ENCODE assay signal across 11 cellular contexts in genomic region chr12:76266797-76267196, GRCh38.
DNase-seq lines count a peak whose midpoint lies in the region; ATAC-seq, FAIRE-seq and TF ChIP-seq lines count a peak whose summit lies in the region.
"Had no signal": no experiment of that assay in that cellular context is flagged by ENCODE, and none has a peak within 500 bp of the region (broad histone marks: within the 10 kb centered on the region; RNA-seq: fewer than 3 reads in every experiment).

No MANE protein-coding gene starts in this region.

- no peak for TF ChIP-seq CTCF in bronchial epithelial cell (IDR thresholded peaks at IDR 0.05; ENCODE audit: insufficient read depth, low read length, severe bottlenecking)
- TF ChIP-seq CTCF in kidney epithelial cell (IDR thresholded peaks at IDR 0.05; ENCODE audit: insufficient read depth, low read length, poor library complexity, severe bottlenecking), result no peak

- ATAC-seq in naive thymus-derived CD8-positive, alpha-beta T cell, result no peak
- ATAC-seq: activated naive CD8-positive, alpha-beta T cell treated with anti-CD3 and anti-CD28 coated beads, Interleukin-2, amount 50 U/mL, for 24 hours had no signal

- peaks cover 0 to 3% (median 0%) of the 10 kb centered on the region in 3 donors for H3K36me3 Mint-ChIP-seq in naive thymus-derived CD8-positive, alpha-beta T cell

- no peak overlapping the region for H3K4me3 Mint-ChIP-seq in naive thymus-derived CD8-positive, alpha-beta T cell
- H3K4me3 Mint-ChIP-seq: activated naive CD8-positive, alpha-beta T cell treated with anti-CD3 and anti-CD28 coated beads, Interleukin-2, amount 50 U/mL, for 24 hours had no signal

- no peaks in the 10 kb centered on the region for H3K36me3 ChIP-seq in bronchial epithelial cell (ENCODE audit: control insufficient read depth, insufficient read depth, low read length)
- no peaks in the 10 kb centered on the region for H3K36me3 ChIP-seq in kidney epithelial cell (ENCODE audit: control insufficient read depth, insufficient read depth, low read length)

- in situ Hi-C loops in ACHN (cut with HindIII; ENCODE audit: low pct_ligation_motif_present, low pct_unique_long_range_greater_than_20kb, low sequenced_read_pairs), result no loop called here

- H3K27me3 ChIP-seq in bronchial epithelial cell (ENCODE audit: control insufficient read depth, insufficient read depth, low read length) (no peaks in the 10 kb centered on the region), kidney epithelial cell (ENCODE audit: control insufficient read depth, insufficient read depth, low read length) (no peaks in the 10 kb centered on the region)

- peak; percentile 50 for FAIRE-seq in bronchial epithelial cell (lab: Jason Lieb, UNC)

- H3K27me3 Mint-ChIP-seq in naive thymus-derived CD8-positive, alpha-beta T cell, result peaks cover 7 to 17% (median 9%) of the 10 kb centered on the region in 5 donors

- POLR2A ChIA-PET in naive thymus-derived CD8-positive, alpha-beta T cell (lab: Charles Lee), result no interaction called here

- H3K27ac Mint-ChIP-seq in naive thymus-derived CD8-positive, alpha-beta T cell, result no peak overlapping the region
- H3K27ac Mint-ChIP-seq: activated naive CD8-positive, alpha-beta T cell treated with anti-CD3 and anti-CD28 coated beads, Interleukin-2, amount 50 U/mL, for 24 hours had no signal

- no peaks in the 10 kb centered on the region for H3K4me1 Mint-ChIP-seq in naive thymus-derived CD8-positive, alpha-beta T cell

- DNase-seq in ACHN, result peak; percentile 79
- DNase-seq in LHCN-M2 (ENCODE audit: low read depth), result peak; percentile 89
- peak; percentile 88 for DNase-seq in bronchial epithelial cell (ENCODE audit: low read depth)
- DNase-seq in kidney epithelial cell (ENCODE audit: low read depth), result peak; percentile 75
- DNase-seq in naive thymus-derived CD8-positive, alpha-beta T cell, result no peak
- no peak for DNase-seq in effector CD4-positive, alpha-beta T cell
- no peak for DNase-seq in activated CD4-positive, CD25-positive, alpha-beta regulatory T cell (lab: John Stamatoyannopoulos, UW)
- no peak for DNase-seq in NCI-H1105 treated with DMSO at 0.1 percent for 48 hours (lab: John Stamatoyannopoulos, UW)
- DNase-seq: activated naive CD8-positive, alpha-beta T cell treated with anti-CD3 and anti-CD28 coated beads, Interleukin-2, amount 50 U/mL, for 24 hours; NCI-H1930; substantia nigra had no signal

- peaks cover 0 to 3% (median 0%) of the 10 kb centered on the region in 9 donors for H3K9me3 Mint-ChIP-seq in naive thymus-derived CD8-positive, alpha-beta T cell

- no peak overlapping the region for H3K4me3 ChIP-seq in bronchial epithelial cell (ENCODE audit: low read depth, low read length)
- H3K4me3 ChIP-seq in kidney epithelial cell (ENCODE audit: low read depth, low read length), result no peak overlapping the region

Comparison
In these comparisons a context has a peak if more than half of its experiments do, and no peak if none do; other contexts are left out.
1. DNase-seq: peak in ACHN (single experiment), LHCN-M2 (single experiment), bronchial epithelial cell (single experiment) and kidney epithelial cell (single experiment); none in naive thymus-derived CD8-positive, alpha-beta T cell (0 of 10), effector CD4-positive, alpha-beta T cell (single experiment), activated CD4-positive, CD25-positive, alpha-beta regulatory T cell (0 of 4) and NCI-H1105 treated with DMSO at 0.1 percent for 48 hours (single experiment).